Comparison of ENCODE assay signal across 14 cellular contexts in genomic region chr19:35458821-35459391, GRCh38. TPM values are rescaled to one million over a fixed set of nuclear protein-coding genes. Genes with fewer than 3 reads are reported as not detected.
DNase-seq lines count a peak whose midpoint lies in the region; ATAC-seq, FAIRE-seq and TF ChIP-seq lines count a peak whose summit lies in the region.
"Had no signal": no experiment of that assay in that cellular context is flagged by ENCODE, and none has a peak within 500 bp of the region (broad histone marks: within the 10 kb centered on the region; RNA-seq: fewer than 3 reads in every experiment).

No MANE protein-coding gene starts in this region.

- peaks cover 0 to 27% (median 16%) of the 10 kb centered on the region in 3 donors for H3K4me1 ChIP-seq in pancreas

- DNase-seq in SKM-1 treated with dmso at 0.1 percent for 144 hours (lab: John Stamatoyannopoulos, UW; ENCODE audit: unreplicated experiment) (peak; percentile 69), pancreas (peak; percentile 55 to 82 (median 76))
- DNase-seq: activated CD4-positive, alpha-beta T cell treated with anti-CD3 and anti-CD28 coated beads, Interleukin-2, amount 50 U/mL, for 48 hours; cerebellar nuclear complex; NCI-H82 had no signal

- 10% methylated on average over 10 of the region's 10 CpGs for WGBS in pancreas, 2 donors

- peak; percentile 38 for TF ChIP-seq POLR2A in GM18505 (IDR thresholded peaks at IDR 0.05; ENCODE audit: borderline replicate concordance, extremely low read depth, insufficient read depth, insufficient read length)

- H3K27me3 ChIP-seq in pancreas: no peaks in the 10 kb centered on the region
- H3K27me3 ChIP-seq: testis had no signal

- H3K9me3 ChIP-seq in pancreas: no peaks in the 10 kb centered on the region
- H3K9me3 ChIP-seq: testis had no signal

- peak overlapping the region in 1 of 4 donors; percentile 12 for H3K4me3 ChIP-seq in pancreas
- H3K4me3 ChIP-seq: skin epidermis, testis had no signal

- ATAC-seq in GM18505 (IDR thresholded peaks at IDR 0.05; ENCODE audit: unreplicated experiment): no peak
- ATAC-seq in HG02981 (IDR thresholded peaks at IDR 0.05; ENCODE audit: unreplicated experiment): peak; percentile 33
- peak; percentile 87 to 92 (median 90) for ATAC-seq in pancreas
- no peak for ATAC-seq in GM18867 (IDR thresholded peaks at IDR 0.05; ENCODE audit: unreplicated experiment)
- ATAC-seq in HG03378 (IDR thresholded peaks at IDR 0.05; ENCODE audit: unreplicated experiment): no peak
- ATAC-seq in GM21526 (IDR thresholded peaks at IDR 0.05; ENCODE audit: low FRiP score, unreplicated experiment): no peak
- ATAC-seq in HG02623 (IDR thresholded peaks at IDR 0.05; ENCODE audit: unreplicated experiment): no peak

- H3K27ac ChIP-seq in pancreas: peak overlapping the region; percentile 35 to 79 (median 65)
- H3K27ac ChIP-seq: testis had no signal

- no peak for FAIRE-seq in pancreas (lab: Jason Lieb, UNC)
- FAIRE-seq: G401.6 had no signal

- TF ChIP-seq CTCF in pancreas (IDR thresholded peaks at IDR 0.05): no peak

- intact Hi-C loops in pancreas (cut with DNase I): no loop called here

- no peaks in the 10 kb centered on the region for H3K36me3 ChIP-seq in pancreas

RNA-seq across cellular contexts. Expression of gene FFAR2, which starts 10.8 kb away (rescaled TPM):
- under 1 TPM in 4 of 6 donors, not detected in 2; 0.20 to 0.95 (median 0.35) TPM for total RNA-seq in pancreas
- 1 to 10 TPM in 1 of 2 donors, under 1 TPM in 1; 0.30 to 2.5 TPM for polyA plus RNA-seq in pancreas
- total RNA-seq: testis had no signal

RNA-seq across cellular contexts. Expression of gene KRTDAP, which starts 31.4 kb away (rescaled TPM):
- total RNA-seq in pancreas: 1 to 10 TPM in 1 of 6 donors, under 1 TPM in 1, not detected in 4; 0.35 to 1.1 TPM
- 1 to 10 TPM; 1.4 to 2.0 TPM for polyA plus RNA-seq in pancreas

RNA-seq across cellular contexts. Expression of gene DMKN, which starts 54.5 kb away (rescaled TPM):
- 10 to 100 TPM; 48.5 to 86.7 (median 60.0) TPM for total RNA-seq in pancreas
- polyA plus RNA-seq in pancreas: 100 to 1,000 TPM; 133 to 197 TPM

Comparison
In these comparisons a context has a peak if more than half of its experiments do, and no peak if none do; other contexts are left out.
1. ATAC-seq: peak in HG02981 (single experiment) and pancreas (4 of 4); none in GM18505 (single experiment), GM18867 (single experiment), HG03378 (single experiment), GM21526 (single experiment) and HG02623 (single experiment).